ENCODE assay signal across 12 cellular contexts in genomic region chr7:137992042-137992737, GRCh38. TPM values are rescaled to one million over a fixed set of nuclear protein-coding genes. Genes with fewer than 3 reads are reported as not detected.
DNase-seq lines count a peak whose midpoint lies in the region; ATAC-seq, FAIRE-seq and TF ChIP-seq lines count a peak whose summit lies in the region.
"Had no signal": no experiment of that assay in that cellular context is flagged by ENCODE, and none has a peak within 500 bp of the region (broad histone marks: within the 10 kb centered on the region; RNA-seq: fewer than 3 reads in every experiment).

No MANE protein-coding gene starts in this region.

- H3K27me3 ChIP-seq in CD8-positive, alpha-beta memory T cell (ENCODE audit: insufficient read depth, low read length, poor library complexity, severe bottlenecking), result no peaks in the 10 kb centered on the region
- H3K27me3 ChIP-seq in esophagus squamous epithelium (no peaks in the 10 kb centered on the region), pancreas (no peaks in the 10 kb centered on the region)

- WGBS in esophagus squamous epithelium, 2 donors, result 71 to 76% methylated on average over 7 of the region's 7 CpGs
- 43 to 49% methylated on average over 7 of the region's 7 CpGs for WGBS in pancreas, 2 donors

- peaks cover 29% of the 10 kb centered on the region for H3K4me1 ChIP-seq in CD8-positive, alpha-beta memory T cell (ENCODE audit: insufficient read depth, low read length)
- H3K4me1 ChIP-seq in esophagus squamous epithelium (peaks cover 14 to 94% (median 65%) of the 10 kb centered on the region in 3 donors), pancreas (peaks cover 33 to 60% (median 35%) of the 10 kb centered on the region in 3 donors)

- intact Hi-C loops in esophagus squamous epithelium (cut with DNase I), result no loop called here
- intact Hi-C loops in pancreas (cut with DNase I), result no loop called here

- H3K9me3 Mint-ChIP-seq in CD8-positive, alpha-beta memory T cell, result no peaks in the 10 kb centered on the region

- no peak for FAIRE-seq in pancreas (lab: Jason Lieb, UNC)
- FAIRE-seq: keratinocyte had no signal

- POLR2A ChIA-PET in CD8-positive, alpha-beta memory T cell (lab: Charles Lee), result interaction anchor here (1.5 kb wide), 1 partner anchor 10 kb away, joined by 5 read pairs; the partner anchor contains the start of gene CREB3L2
- POLR2A ChIA-PET in RWPE1 (lab: Yijun Ruan, JAX; ENCODE audit: low non-redundant PET), result no interaction called here

- H3K4me3 Mint-ChIP-seq in CD8-positive, alpha-beta memory T cell, result peak overlapping the region in 3 of 7 donors; percentile 19 to 74 (median 57)

- CTCF ChIA-PET in CD8-positive, alpha-beta memory T cell (lab: Charles Lee), result interaction anchor here (0.8 to 3.7 kb wide), 4 partner anchors 10 to 89 kb away, joined by 3 to 21 read pairs (median 4); partner anchors contain the start of gene CREB3L2
- CTCF ChIA-PET in RWPE1 (lab: Yijun Ruan, JAX), result interaction anchor here (1.4 kb wide), 1 partner anchor 10 kb away, joined by 6 read pairs; the partner anchor contains the start of gene CREB3L2

- H3K4me3 ChIP-seq in CD8-positive, alpha-beta memory T cell (ENCODE audit: low read length), result no peak overlapping the region
- H3K4me3 ChIP-seq in esophagus squamous epithelium, result peak overlapping the region in 1 of 4 donors; percentile 10
- no peak overlapping the region for H3K4me3 ChIP-seq in pancreas

- peak; percentile 33 to 52 (median 50) for ATAC-seq in pancreas
- no peak for ATAC-seq in GM21723 (IDR thresholded peaks at IDR 0.05; ENCODE audit: unreplicated experiment)
- ATAC-seq in HG03457 (IDR thresholded peaks at IDR 0.05; ENCODE audit: unreplicated experiment), result no peak

- H3K4me1 Mint-ChIP-seq in CD8-positive, alpha-beta memory T cell, result peaks cover 39 to 45% (median 41%) of the 10 kb centered on the region in 3 donors

- peak overlapping the region; percentile 55 for H3K27ac ChIP-seq in CD8-positive, alpha-beta memory T cell (ENCODE audit: low read depth, low read length)
- H3K27ac ChIP-seq in RWPE1 (peak overlapping the region; percentile 65; the same call in 1 of the 2 replicates), esophagus squamous epithelium (peak overlapping the region; percentile 50 to 87 (median 82)), pancreas (peak overlapping the region; percentile 9 to 55 (median 34))

- H3K36me3 ChIP-seq in CD8-positive, alpha-beta memory T cell (ENCODE audit: insufficient read depth, low read length), result no peaks in the 10 kb centered on the region
- H3K36me3 ChIP-seq in esophagus squamous epithelium, result no peaks in the 10 kb centered on the region
- H3K36me3 ChIP-seq in pancreas, result no peaks in the 10 kb centered on the region

- H3K36me3 Mint-ChIP-seq in CD8-positive, alpha-beta memory T cell, result peaks cover 0 to 2% (median 2%) of the 10 kb centered on the region in 3 donors

- H3K9me3 ChIP-seq in CD8-positive, alpha-beta memory T cell (ENCODE audit: low read length), result no peaks in the 10 kb centered on the region
- H3K9me3 ChIP-seq in esophagus squamous epithelium (no peaks in the 10 kb centered on the region), pancreas (no peaks in the 10 kb centered on the region)

- H3K27ac Mint-ChIP-seq in CD8-positive, alpha-beta memory T cell, result peak overlapping the region in 2 of 8 donors; percentile 14 to 88

- no peak for DNase-seq in CD8-positive, alpha-beta memory T cell
- DNase-seq in RWPE1 (ENCODE audit: low spot score), result no peak
- no peak for DNase-seq in esophagus squamous epithelium (lab: John Stamatoyannopoulos, UW)
- peak in 1 of 6 donors; percentile 24 for DNase-seq in pancreas
- no peak for DNase-seq in NCI-H1417 (lab: John Stamatoyannopoulos, UW)
- no peak for DNase-seq in SIG-M5 treated with dmso at 0.1 percent for 504 hours (lab: John Stamatoyannopoulos, UW; ENCODE audit: unreplicated experiment)
- DNase-seq: GOT3; NCI-H1436; stimulated activated CD8-positive, alpha-beta memory T cell treated with anti-CD3 and anti-CD28 coated beads, Interleukin-4, amount 100 ng/mL, for 48 hours had no signal

- peaks cover 0 to 2% of the 10 kb centered on the region in 2 donors for H3K27me3 Mint-ChIP-seq in CD8-positive, alpha-beta memory T cell

- no peak for TF ChIP-seq CTCF in RWPE1 (conservative IDR thresholded peaks at IDR 0.05; ENCODE audit: low read depth)
- TF ChIP-seq CTCF in esophagus squamous epithelium (IDR thresholded peaks at IDR 0.05), result no peak
- TF ChIP-seq CTCF in pancreas (IDR thresholded peaks at IDR 0.05), result no peak

- no peak for TF ChIP-seq POLR2A in esophagus squamous epithelium (IDR thresholded peaks at IDR 0.05)

RNA-seq across cellular contexts. Expression of gene CREB3L2, which starts 9.7 kb away (rescaled TPM):
- total RNA-seq in CD8-positive, alpha-beta memory T cell, result 10 to 100 TPM; 23.9 to 25.0 TPM
- polyA plus RNA-seq in CD8-positive, alpha-beta memory T cell, result 12.5 TPM
- total RNA-seq in esophagus squamous epithelium, result 10 to 100 TPM; 14.9 to 21.9 (median 17.3) TPM
- 10 to 100 TPM; 21.3 to 38.4 (median 32.3) TPM for total RNA-seq in pancreas
- polyA plus RNA-seq in pancreas, result 10 to 100 TPM in 1 of 2 donors, 1 to 10 TPM in 1; 6.6 to 10.4 TPM

Comparison
In these comparisons a context has a peak if more than half of its experiments do, and no peak if none do; other contexts are left out.
1. ATAC-seq: peak in pancreas (4 of 4); none in GM21723 (single experiment) and HG03457 (single experiment).
2. Peak in every context shown above with its lines, with median percentiles within 50 percentile points of each other: H3K27ac ChIP-seq.